ENCODE assay signal across 21 cellular contexts in the genomic region with DNA sequence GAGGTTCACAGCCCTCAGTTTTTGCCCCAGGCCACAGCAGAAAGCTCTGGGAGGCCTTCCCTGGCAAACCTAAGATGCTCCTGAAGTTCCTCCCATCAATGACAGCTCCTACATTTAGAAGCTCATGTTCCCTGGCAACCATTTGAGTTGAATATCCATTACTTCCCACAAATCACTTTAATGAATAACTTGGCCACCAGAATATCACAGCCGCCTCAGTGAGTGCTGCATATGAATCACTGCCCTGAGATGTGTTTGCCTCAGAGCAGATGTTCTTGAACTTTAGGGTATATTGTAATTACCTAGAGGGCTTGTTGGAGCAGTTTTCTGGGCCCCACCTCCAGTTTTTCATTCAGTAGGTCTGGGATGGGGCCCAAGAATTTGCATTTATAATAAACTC. TPM values are rescaled to one million over a fixed set of nuclear protein-coding genes. Genes with fewer than 3 reads are reported as not detected.
A peak's percentile ranks its signal among the peaks of the same experiment; 100 is the strongest.
DNase-seq lines count a peak whose midpoint lies in the region; ATAC-seq and TF ChIP-seq lines count a peak whose summit lies in the region.
"Had no signal": no experiment of that assay in that cellular context is flagged by ENCODE, and none has a peak within 500 bp of the region (broad histone marks: within the 10 kb centered on the region; RNA-seq: fewer than 3 reads in every experiment).

No MANE protein-coding gene starts in this region.

- no peaks in the 10 kb centered on the region for H3K27me3 ChIP-seq in lung (ENCODE audit: control insufficient read depth, insufficient read depth)
- peaks cover 0 to 30% (median 0%) of the 10 kb centered on the region in 3 experiments for H3K27me3 ChIP-seq in neuronal stem cell (ENCODE audit: control insufficient read depth in 3 of 3, insufficient read depth in 3 of 3, low read depth in 1 of 3, low read length in 3 of 3)

- H3K4me3 ChIP-seq in epithelial cell of proximal tubule (ENCODE audit: low read depth, low read length) (no peak overlapping the region), lung (no peak overlapping the region), neuronal stem cell (ENCODE audit: low read length in 2 of 2) (no peak overlapping the region)
- H3K4me3 ChIP-seq: coronary artery, GM12878, left ventricle myocardium inferior had no signal

- H3K9ac ChIP-seq in neuronal stem cell (ENCODE audit: low read depth, low read length, poor library complexity), result no peak overlapping the region

- H3K27ac ChIP-seq in lung (ENCODE audit: low read depth in 1 of 2, low read length in 1 of 2) (no peak overlapping the region), neuronal stem cell (replicated peaks; ENCODE audit: low read length) (no peak overlapping the region)
- H3K27ac ChIP-seq: coronary artery, left ventricle myocardium inferior had no signal

- no peak overlapping the region for H3K18ac ChIP-seq in neuronal stem cell (ENCODE audit: low read length)

- TF ChIP-seq CTCF in epithelial cell of proximal tubule (conservative IDR thresholded peaks at IDR 0.05; ENCODE audit: low read depth, low read length) (no peak), lung (IDR thresholded peaks at IDR 0.05; ENCODE audit: control extremely low read depth, extremely low read depth) (no peak)

- H2BK15ac ChIP-seq in neuronal stem cell (ENCODE audit: low read length), result no peak overlapping the region

- peaks cover 0 to 12% of the 10 kb centered on the region in 2 donors for H3K4me1 ChIP-seq in lung (ENCODE audit: control insufficient read depth in 2 of 2, insufficient read depth in 2 of 2, low read length in 2 of 2)
- H3K4me1 ChIP-seq in neuronal stem cell (ENCODE audit: control insufficient read depth in 2 of 2, insufficient read depth in 1 of 2, low read depth in 1 of 2, low read length in 2 of 2), result no peaks in the 10 kb centered on the region
- H3K4me1 ChIP-seq: left ventricle myocardium inferior had no signal

- ATAC-seq in lung (ENCODE audit: insufficient read depth, low FRiP score), result peak; percentile 17
- ATAC-seq: GM12878; HepG2; stimulated activated naive CD8-positive, alpha-beta T cell treated with anti-CD3 and anti-CD28 coated beads, Interleukin-15, amount 100 ng/mL, for 72 hours had no signal

- no peak overlapping the region for H2BK5ac ChIP-seq in neuronal stem cell (ENCODE audit: low read length)

- DNase-seq in AG20443 (ENCODE audit: low spot score), result peak; percentile 82
- peak; percentile 34 for DNase-seq in HT1080 (ENCODE audit: low read depth)
- peak; percentile 77 for DNase-seq in epithelial cell of proximal tubule (ENCODE audit: low read depth)
- DNase-seq in lung (ENCODE audit: low spot score), result no peak
- DNase-seq in activated CD4-positive, CD25-positive, alpha-beta regulatory T cell (lab: John Stamatoyannopoulos, UW), result no peak
- DNase-seq in germinal center (ENCODE audit: low spot score), result no peak
- DNase-seq in neuronal stem cell (ENCODE audit: low spot score), result no peak
- no peak for DNase-seq in NCI-H2107 (lab: John Stamatoyannopoulos, UW)
- DNase-seq: activated B cell treated with CpG ODN at 0.5 μM for 24 hours; erythroblast; hippocampal formation; left ventricle myocardium inferior; NCI-H1092 treated with DMSO at 0.1 percent for 48 hours; NCI-H82; RPMI8226; stimulated activated CD4-positive, alpha-beta T cell treated with anti-CD3 and anti-CD28 coated beads, Interleukin-12 subunit alpha, Interleukin-12 subunit beta, amount 100 ng/mL, for 4 hours; stimulated activated naive CD8-positive, alpha-beta T cell treated with anti-CD3 and anti-CD28 coated beads, Interleukin-15, amount 100 ng/mL, for 72 hours had no signal

- no peaks in the 10 kb centered on the region for H3K79me1 ChIP-seq in neuronal stem cell (ENCODE audit: low read depth, low read length)

- H3K14ac ChIP-seq in neuronal stem cell (ENCODE audit: low read length), result no peak overlapping the region

- no peak overlapping the region for H3K23ac ChIP-seq in neuronal stem cell (ENCODE audit: low read depth, low read length, poor library complexity)

- no peak overlapping the region for H2BK12ac ChIP-seq in neuronal stem cell (ENCODE audit: low read length)

- 84 to 94% methylated on average over 1 of the region's 1 CpG for WGBS in lung, 2 donors
- WGBS in neuronal stem cell (ENCODE audit: extremely low coverage in 2 of 2, insufficient read length in 2 of 2, insufficient replicate concordance in 1 of 2), 2 donors, result no CpG with 5 or more reads among the region's 1 CpG

- H2BK120ac ChIP-seq in neuronal stem cell (ENCODE audit: low read depth, low read length), result no peak overlapping the region

- H3K9me3 ChIP-seq in lung (ENCODE audit: control insufficient read depth in 2 of 2, insufficient read depth in 1 of 2, low read length in 1 of 2) (no peaks in the 10 kb centered on the region), neuronal stem cell (replicated peaks in 1 of 2; ENCODE audit: control insufficient read depth in 2 of 2, insufficient read depth in 1 of 2, low read depth in 1 of 2, low read length in 2 of 2) (peaks cover 0 to 2% of the 10 kb centered on the region in 2 donors)

- H2AK5ac ChIP-seq in neuronal stem cell (ENCODE audit: low read depth, low read length), result no peak overlapping the region

- H3K4me2 ChIP-seq in neuronal stem cell (ENCODE audit: insufficient read depth, low read length, poor library complexity, severe bottlenecking), result no peak overlapping the region

- no peak overlapping the region for H4K8ac ChIP-seq in neuronal stem cell (ENCODE audit: low read depth, low read length)

- no peaks in the 10 kb centered on the region for H3K36me3 ChIP-seq in lung (ENCODE audit: control insufficient read depth in 2 of 2, insufficient read depth in 2 of 2, low read length in 2 of 2)
- H3K36me3 ChIP-seq in neuronal stem cell (replicated peaks in 1 of 2; ENCODE audit: control insufficient read depth in 2 of 2, insufficient read depth in 2 of 2, low read length in 2 of 2), result no peaks in the 10 kb centered on the region
- H3K36me3 ChIP-seq: left ventricle myocardium inferior had no signal

- no peak overlapping the region for H2AFZ ChIP-seq in neuronal stem cell (ENCODE audit: low read length)

- no peak overlapping the region for H4K91ac ChIP-seq in neuronal stem cell (ENCODE audit: low read depth, low read length, poor library complexity)

- H3K4ac ChIP-seq in neuronal stem cell (ENCODE audit: low read length), result no peak overlapping the region

RNA-seq across cellular contexts. Expression of a gene that starts 27.4 kb away (rescaled TPM):
- total RNA-seq in HT1080 (2014; rRNA removed; shearing (Covaris generic)), result 0.02 TPM in 1 of 2 replicates, not detected in the other
- polyA plus RNA-seq in HT1080 (2015; cell fraction: cytosol; rRNA removed), result 0.12 and 0.23 TPM in 2 replicates
- 0.30 and 0.32 TPM in 2 replicates for polyA plus RNA-seq in HT1080 (2015; cell fraction: nucleus; rRNA removed)
- total RNA-seq in epithelial cell of proximal tubule (0.36 and 0.75 TPM in 2 replicates), lung (100 to 1,000 TPM in 1 of 2 donors, 10 to 100 TPM in 1; 27.2 to 131 TPM)
- polyA plus RNA-seq in lung, result 10 to 100 TPM; 27.8 to 57.5 TPM
- polyA plus RNA-seq in neuronal stem cell (2013, experiment 1 of 2), result 0.60 TPM
- 0.82 TPM for polyA plus RNA-seq in neuronal stem cell (2013, experiment 2 of 2)
- total RNA-seq: activated B cell treated with CpG ODN at 0.5 μM for 24 hours; activated CD8-positive, alpha-beta memory T cell treated with anti-CD3 and anti-CD28 coated beads for 36 hours; HepG2 had no signal
- polyA plus RNA-seq: GM12878 had no signal

Comparison
In these comparisons a context has a peak if more than half of its experiments do, and no peak if none do; other contexts are left out.
1. DNase-seq: peak in AG20443 (single experiment), HT1080 (single experiment) and epithelial cell of proximal tubule (single experiment); none in lung (single experiment), activated CD4-positive, CD25-positive, alpha-beta regulatory T cell (0 of 4), germinal center (single experiment), neuronal stem cell (single experiment) and NCI-H2107 (single experiment).
2. RNA of a gene that starts 27.4 kb away (total RNA-seq): 27.2 to 131 TPM in lung; 0.36 to 0.75 TPM in epithelial cell of proximal tubule and 0.02 TPM in HT1080; every median in the first group is over 10 times any median in the second.